9 cellular contexts compared by ENCODE assay signal in the genomic region with DNA sequence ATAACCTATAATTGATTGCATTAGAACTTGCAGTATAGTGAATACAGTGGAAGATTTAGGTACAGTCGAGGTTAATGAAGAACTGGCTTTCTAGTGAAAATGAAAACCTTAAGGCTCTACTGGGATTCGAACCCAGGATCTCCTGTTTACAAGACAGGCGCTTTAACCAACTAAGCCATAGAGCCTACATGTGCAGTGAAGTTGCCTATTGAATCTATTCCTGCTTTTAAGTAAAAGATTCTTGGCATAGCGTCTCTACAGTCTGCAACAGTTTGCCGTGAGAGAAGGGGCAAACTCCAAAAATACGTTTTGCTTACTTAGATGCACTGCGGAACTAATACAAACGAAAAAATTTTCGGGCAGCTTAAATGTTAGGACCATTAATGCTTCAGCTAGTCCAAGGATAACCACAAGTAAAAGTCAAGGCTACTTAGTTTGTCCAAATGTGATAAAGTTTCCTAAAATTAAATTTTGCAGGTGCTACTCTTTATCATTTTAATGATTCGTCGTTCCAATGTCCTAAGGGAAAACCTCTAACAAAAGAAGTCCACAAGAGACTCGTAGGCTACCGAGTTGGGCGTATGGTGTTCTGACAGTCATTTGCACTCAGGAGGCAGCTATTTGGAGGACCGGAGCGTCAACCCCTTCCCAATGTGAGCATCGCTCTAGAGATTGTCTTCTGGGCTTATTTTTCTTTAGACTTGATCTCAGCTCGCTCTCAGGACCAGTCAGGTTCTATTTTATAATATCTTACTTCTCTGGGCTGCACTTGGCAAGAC.
DNase-seq lines count a peak whose midpoint lies in the region; ATAC-seq and TF ChIP-seq lines count a peak whose summit lies in the region.
"Had no signal": no experiment of that assay in that cellular context is flagged by ENCODE, and none has a peak within 500 bp of the region (broad histone marks: within the 10 kb centered on the region; RNA-seq: fewer than 3 reads in every experiment).

No MANE protein-coding gene starts in this region.

- peak; percentile 81 for DNase-seq in COLO829 (ENCODE audit: low spot score)
- peak; percentile 67 for DNase-seq in NCI-H2171 treated with DMSO at 0.1 percent for 48 hours (lab: John Stamatoyannopoulos, UW)
- peak; percentile 57 for DNase-seq in islet precursor cell
- DNase-seq in coronary artery (ENCODE audit: low spot score) = no peak
- DNase-seq in activated gamma-delta T cell (lab: John Stamatoyannopoulos, UW) = no peak
- no peak for DNase-seq in COLO668 (lab: John Stamatoyannopoulos, UW; ENCODE audit: unreplicated experiment)
- DNase-seq: right lobe of liver had no signal

- H3K4me3 ChIP-seq in coronary artery = no peak overlapping the region
- H3K4me3 ChIP-seq: right lobe of liver had no signal

- H3K4me3 Mint-ChIP-seq in activated naive CD8-positive, alpha-beta T cell = peak overlapping the region; percentile 78

- no peak for TF ChIP-seq CTCF in coronary artery (IDR thresholded peaks at IDR 0.05)

- H3K36me3 Mint-ChIP-seq in activated naive CD8-positive, alpha-beta T cell = peaks cover 2% of the 10 kb centered on the region

- no peaks in the 10 kb centered on the region for H3K9me3 Mint-ChIP-seq in activated naive CD8-positive, alpha-beta T cell (ENCODE audit: low read depth)

- ATAC-seq in GM21390 (IDR thresholded peaks at IDR 0.05; ENCODE audit: unreplicated experiment) = peak; percentile 61

- peaks cover 24% of the 10 kb centered on the region for H3K27me3 Mint-ChIP-seq in activated naive CD8-positive, alpha-beta T cell

- no peak overlapping the region for H3K27ac Mint-ChIP-seq in activated naive CD8-positive, alpha-beta T cell

- H3K4me1 Mint-ChIP-seq in activated naive CD8-positive, alpha-beta T cell (ENCODE audit: low read depth) = peaks cover 12% of the 10 kb centered on the region

- no peak overlapping the region for H3K27ac ChIP-seq in coronary artery
- H3K27ac ChIP-seq: right lobe of liver had no signal

Comparison
In these comparisons a context has a peak if more than half of its experiments do, and no peak if none do; other contexts are left out.
1. DNase-seq: peak in COLO829 (single experiment), NCI-H2171 treated with DMSO at 0.1 percent for 48 hours (single experiment) and islet precursor cell (single experiment); none in coronary artery (single experiment), activated gamma-delta T cell (single experiment) and COLO668 (single experiment).